Comparison of ENCODE assay signal across 12 cellular contexts in the genomic region with DNA sequence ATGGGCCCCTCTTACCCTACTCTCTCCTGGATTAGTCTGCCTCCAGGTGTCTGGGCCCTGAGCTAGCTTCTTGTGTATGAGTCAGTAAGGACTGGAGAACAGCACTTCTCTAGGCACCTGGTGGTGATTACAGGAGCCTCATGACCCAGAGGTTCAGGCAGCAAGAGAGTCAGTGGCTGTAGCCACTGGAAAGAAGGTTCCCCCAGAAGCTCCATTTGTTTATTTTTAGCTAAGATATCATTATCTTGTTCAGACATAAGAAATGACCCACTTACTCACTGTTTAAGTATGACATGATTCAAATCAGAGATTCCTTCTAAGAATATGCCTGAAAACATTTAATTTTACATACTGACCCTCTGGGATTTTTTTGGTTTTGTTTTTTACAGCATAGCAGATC.
"Had no signal": no experiment of that assay in that cellular context is flagged by ENCODE, and none has a peak within 500 bp of the region (broad histone marks: within the 10 kb centered on the region; RNA-seq: fewer than 3 reads in every experiment).

No MANE protein-coding gene starts in this region.

- H3K4me3 ChIP-seq: skin epidermis, transverse colon had no signal

- H3K9me3 ChIP-seq: transverse colon had no signal

- H3K36me3 Mint-ChIP-seq: natural killer cell treated with Interleukin-12 subunit alpha and Interleukin-12 subunit beta and Interleukin-15 and Interleukin-18, amount 100 ng/mL, for 72 hours had no signal

- H3K4me1 ChIP-seq: transverse colon had no signal

- H3K4me3 Mint-ChIP-seq: activated naive CD4-positive, alpha-beta T cell treated with anti-CD3 and anti-CD28 coated beads for 36 hours; natural killer cell treated with Interleukin-12 subunit alpha and Interleukin-12 subunit beta and Interleukin-15 and Interleukin-18, amount 100 ng/mL, for 72 hours; T-cell had no signal

- ATAC-seq: activated CD4-positive, CD25-positive, alpha-beta regulatory T cell treated with anti-CD3 and anti-CD28 coated beads, Interleukin-2, amount 50 U/mL, for 24 hours; esophagus mucosa; natural killer cell treated with Interleukin-12 subunit alpha and Interleukin-12 subunit beta and Interleukin-15 and Interleukin-18, amount 100 ng/mL, for 72 hours; T-cell had no signal

- H3K27ac ChIP-seq: skin epidermis, transverse colon had no signal

- H3K27me3 ChIP-seq: transverse colon had no signal

- H3K27ac Mint-ChIP-seq: activated naive CD4-positive, alpha-beta T cell treated with anti-CD3 and anti-CD28 coated beads for 36 hours; activated T-helper 2 cell treated with anti-CD3 and anti-CD28 coated beads, Interferon-gamma antibody, Interleukin-2, Interleukin-4, amounts not matched to agents 10 μg/mL and 5 μg/mL and 100 μg/mL, durations not matched to agents 14 hours and 24 hours and 36 hours; natural killer cell treated with Interleukin-12 subunit alpha and Interleukin-12 subunit beta and Interleukin-15 and Interleukin-18, amount 100 ng/mL, for 72 hours; T-cell had no signal

- H3K36me3 ChIP-seq: transverse colon had no signal

- DNase-seq: activated CD4-positive, alpha-beta T cell treated with anti-CD3 and anti-CD28 coated beads, Interleukin-2, amount 50 U/mL, for 4 hours; activated naive CD4-positive, alpha-beta T cell treated with anti-CD3 and anti-CD28 coated beads for 36 hours; stimulated activated CD4-positive, alpha-beta T cell treated with anti-CD3 and anti-CD28 coated beads, Interleukin-4, amount 100 ng/mL, for 24 hours; stimulated activated naive CD4-positive, alpha-beta T cell treated with Interleukin-2 at 50 U/mL for 16 hours; T-cell; T-helper 9 cell; transverse colon had no signal

- H3K4me1 Mint-ChIP-seq: T-cell had no signal

- H3K9me3 Mint-ChIP-seq: activated naive CD4-positive, alpha-beta T cell treated with anti-CD3 and anti-CD28 coated beads for 36 hours; activated T-helper 2 cell treated with anti-CD3 and anti-CD28 coated beads, Interferon-gamma antibody, Interleukin-2, Interleukin-4, amounts not matched to agents 10 μg/mL and 5 μg/mL and 100 μg/mL, durations not matched to agents 14 hours and 24 hours and 36 hours; natural killer cell treated with Interleukin-12 subunit alpha and Interleukin-12 subunit beta and Interleukin-15 and Interleukin-18, amount 100 ng/mL, for 72 hours; T-cell had no signal
